ENCODE assay signal across 15 cellular contexts in genomic region chr5:157088342-157088990, GRCh38. TPM values are rescaled to one million over a fixed set of nuclear protein-coding genes. Genes with fewer than 3 reads are reported as not detected.
DNase-seq lines count a peak whose midpoint lies in the region; ATAC-seq, FAIRE-seq and TF ChIP-seq lines count a peak whose summit lies in the region.
"Had no signal": no experiment of that assay in that cellular context is flagged by ENCODE, and none has a peak within 500 bp of the region (broad histone marks: within the 10 kb centered on the region; RNA-seq: fewer than 3 reads in every experiment).

No MANE protein-coding gene starts in this region.

- POLR2A ChIA-PET in CD4-positive, alpha-beta memory T cell (lab: Charles Lee; ENCODE audit: partially characterized antibody) = no interaction called here

- no peak overlapping the region for H2AFZ ChIP-seq in mesenchymal stem cell (ENCODE audit: low read depth, low read length)

- H3K27ac ChIP-seq in CD4-positive, alpha-beta memory T cell (ENCODE audit: low read depth, low read length) = no peak overlapping the region
- H3K27ac ChIP-seq in mesenchymal stem cell (ENCODE audit: low read length, poor library complexity, severe bottlenecking) (no peak overlapping the region), foreskin keratinocyte (no peak overlapping the region)
- H3K27ac ChIP-seq: dorsolateral prefrontal cortex had no signal

- H3K9me3 ChIP-seq in CD4-positive, alpha-beta memory T cell (ENCODE audit: control insufficient read depth in 1 of 2, low read length in 2 of 2) = no peaks in the 10 kb centered on the region
- H3K9me3 ChIP-seq in mesenchymal stem cell (ENCODE audit: control insufficient read depth, low read length) = no peaks in the 10 kb centered on the region

- intact Hi-C loops in CD4-positive, alpha-beta memory T cell (cut with micrococcal nuclease) = no loop called here

- no peak overlapping the region for H4K8ac ChIP-seq in mesenchymal stem cell (ENCODE audit: low read length)

- H3K9ac ChIP-seq in mesenchymal stem cell (ENCODE audit: low read length) = no peak overlapping the region

- no peak for TF ChIP-seq CTCF in foreskin keratinocyte (conservative IDR thresholded peaks at IDR 0.05)

- no peak overlapping the region for H3K4me2 ChIP-seq in mesenchymal stem cell (ENCODE audit: low read length, poor library complexity, severe bottlenecking)

- H3K79me1 ChIP-seq in mesenchymal stem cell (replicated peaks; ENCODE audit: low read length, poor library complexity, severe bottlenecking) = no peaks in the 10 kb centered on the region

- CTCF ChIA-PET in CD4-positive, alpha-beta memory T cell (lab: Charles Lee; ENCODE audit: partially characterized antibody) = no interaction called here

- H3K14ac ChIP-seq in mesenchymal stem cell (ENCODE audit: low read length in 2 of 2) = no peak overlapping the region

- no peak overlapping the region for H3K4me3 Mint-ChIP-seq in CD4-positive, alpha-beta memory T cell

- H3K4me1 Mint-ChIP-seq in CD4-positive, alpha-beta memory T cell = no peaks in the 10 kb centered on the region

- no peaks in the 10 kb centered on the region for H3K27me3 Mint-ChIP-seq in CD4-positive, alpha-beta memory T cell

- no peaks in the 10 kb centered on the region for H3K36me3 ChIP-seq in CD4-positive, alpha-beta memory T cell (ENCODE audit: insufficient read depth, low read length)
- no peaks in the 10 kb centered on the region for H3K36me3 ChIP-seq in mesenchymal stem cell (ENCODE audit: control insufficient read depth in 1 of 2, insufficient read depth in 2 of 2, low read depth in 1 of 2, low read length in 2 of 2)

- H3K4me1 ChIP-seq in CD4-positive, alpha-beta memory T cell (ENCODE audit: insufficient read depth, low read length) = no peaks in the 10 kb centered on the region
- no peaks in the 10 kb centered on the region for H3K4me1 ChIP-seq in mesenchymal stem cell (ENCODE audit: control insufficient read depth, insufficient read depth, low read depth, low read length)
- H3K4me1 ChIP-seq in foreskin keratinocyte = no peaks in the 10 kb centered on the region

- H2BK15ac ChIP-seq in mesenchymal stem cell (ENCODE audit: low read depth, poor library complexity, severe bottlenecking) = no peak overlapping the region

- H3K9me3 Mint-ChIP-seq in CD4-positive, alpha-beta memory T cell = peaks cover 0 to 1% (median 0%) of the 10 kb centered on the region in 8 donors

- peaks cover 6 to 13% of the 10 kb centered on the region in 2 donors for H3K36me3 Mint-ChIP-seq in CD4-positive, alpha-beta memory T cell

- H3K27me3 ChIP-seq in CD4-positive, alpha-beta memory T cell (ENCODE audit: insufficient read depth, low read length) = no peaks in the 10 kb centered on the region
- no peaks in the 10 kb centered on the region for H3K27me3 ChIP-seq in mesenchymal stem cell (ENCODE audit: control insufficient read depth in 1 of 2, insufficient read depth in 1 of 2, low read length in 2 of 2)
- no peaks in the 10 kb centered on the region for H3K27me3 ChIP-seq in foreskin keratinocyte
- H3K27me3 ChIP-seq: dorsolateral prefrontal cortex had no signal

- ATAC-seq in GM19395 (IDR thresholded peaks at IDR 0.05; ENCODE audit: unreplicated experiment) = peak; percentile 81
- ATAC-seq in HG02798 (IDR thresholded peaks at IDR 0.05; ENCODE audit: poor library complexity, unreplicated experiment) = peak; percentile 57
- peak; percentile 64 for ATAC-seq in HG03565 (IDR thresholded peaks at IDR 0.05; ENCODE audit: unreplicated experiment)
- ATAC-seq in foreskin keratinocyte = no peak

- no peak overlapping the region for H4K91ac ChIP-seq in mesenchymal stem cell (ENCODE audit: low read length)

- H3K4ac ChIP-seq in mesenchymal stem cell (ENCODE audit: low read depth in 1 of 2, low read length in 2 of 2) = no peak overlapping the region

- DNase-seq in GM12891 (ENCODE audit: insufficient read length, low spot score) = no peak
- DNase-seq in CD4-positive, alpha-beta memory T cell = no peak
- DNase-seq in medulla oblongata (ENCODE audit: extremely low spot score) = no peak
- no peak for DNase-seq in mesenchymal stem cell
- no peak for DNase-seq in foreskin keratinocyte
- DNase-seq: dorsolateral prefrontal cortex; stimulated activated CD4-positive, alpha-beta T cell treated with anti-CD3 and anti-CD28 coated beads, Interleukin-4, amount 100 ng/mL, for 1 hour; stimulated activated naive CD4-positive, alpha-beta T cell treated with Interleukin-2 at 50 U/mL for 16 hours had no signal

- TF ChIP-seq POLR2A in GM12891 (IDR thresholded peaks at IDR 0.05; ENCODE audit: low read depth, low read length) = no peak

- no peak overlapping the region for H3K4me3 ChIP-seq in CD4-positive, alpha-beta memory T cell (ENCODE audit: low read length in 2 of 2)
- H3K4me3 ChIP-seq in mesenchymal stem cell (ENCODE audit: insufficient read depth in 1 of 2, low read depth in 1 of 2, low read length in 2 of 2) = no peak overlapping the region
- H3K4me3 ChIP-seq: dorsolateral prefrontal cortex had no signal

- no peak overlapping the region for H2BK5ac ChIP-seq in mesenchymal stem cell (ENCODE audit: low read depth, low read length, poor library complexity, severe bottlenecking)

- H3K27ac Mint-ChIP-seq in CD4-positive, alpha-beta memory T cell = peak overlapping the region in 1 of 7 donors; percentile 46

- no peak overlapping the region for H2AK5ac ChIP-seq in mesenchymal stem cell (ENCODE audit: low read length, severe bottlenecking)

- FAIRE-seq in GM12891 (lab: Jason Lieb, UNC) = peak; percentile 23
- FAIRE-seq: H54, islet of Langerhans had no signal

- 67% methylated on average over 1 of the region's 3 CpGs for WGBS in mesenchymal stem cell

- H2BK12ac ChIP-seq in mesenchymal stem cell (ENCODE audit: low read length in 2 of 2) = no peak overlapping the region

- H2BK120ac ChIP-seq in mesenchymal stem cell (ENCODE audit: low read depth, low read length) = no peak overlapping the region

- no peak overlapping the region for H3K18ac ChIP-seq in mesenchymal stem cell (ENCODE audit: low read depth in 1 of 2, low read length in 2 of 2)

- no peak overlapping the region for H3K23ac ChIP-seq in mesenchymal stem cell (ENCODE audit: low read length in 2 of 2)

TF ChIP-seq in GM12891, 5 proteins besides CTCF, POLR2A, EP300 and RAD21:
- TF ChIP-seq POLR2AphosphoS5 (IDR thresholded peaks at IDR 0.05; ENCODE audit: low read depth, low read length) (no peak), SPI1 (IDR thresholded peaks at IDR 0.05; ENCODE audit: low read depth, low read length) (no peak), POU2F2 (IDR thresholded peaks at IDR 0.05; ENCODE audit: low read depth, low read length) (no peak), PAX5 (IDR thresholded peaks at IDR 0.05; ENCODE audit: insufficient read depth, low read length, severe bottlenecking) (no peak), TAF1 (IDR thresholded peaks at IDR 0.05; ENCODE audit: low read depth, low read length) (no peak)

RNA-seq across cellular contexts. Expression of gene HAVCR2, which starts 20.4 kb away (rescaled TPM):
- polyA plus RNA-seq in GM12891 (2012; ENCODE audit: low read depth, missing spikeins) = 7.5 TPM
- total RNA-seq in CD4-positive, alpha-beta memory T cell = 1 to 10 TPM; 2.7 to 4.5 TPM
- 1 to 10 TPM; 4.9 to 8.4 TPM for polyA plus RNA-seq in CD4-positive, alpha-beta memory T cell
- 0.11 TPM for polyA plus RNA-seq in mesenchymal stem cell (2013, experiment 1 of 2)
- polyA plus RNA-seq in mesenchymal stem cell (2013, experiment 2 of 2) = 0.21 TPM
- total RNA-seq in foreskin keratinocyte = not detected in 2 replicates
- polyA plus RNA-seq in foreskin keratinocyte = not detected in 2 replicates
- total RNA-seq: fibroblast of villous mesenchyme, MCF 10A had no signal

RNA-seq across cellular contexts. Expression of gene HAVCR1, which starts 29.6 kb away (rescaled TPM):
- polyA plus RNA-seq in GM12891 (2012; ENCODE audit: low read depth, missing spikeins) = not detected
- total RNA-seq in CD4-positive, alpha-beta memory T cell = 10 to 100 TPM in 1 of 2 experiments, 1 to 10 TPM in 1; 5.7 to 10.1 TPM
- under 1 TPM; 0.91 TPM for polyA plus RNA-seq in CD4-positive, alpha-beta memory T cell
- polyA plus RNA-seq in mesenchymal stem cell (2013, experiment 1 of 2) = 0.14 TPM
- not detected for polyA plus RNA-seq in mesenchymal stem cell (2013, experiment 2 of 2)
- not detected in 2 replicates for total RNA-seq in foreskin keratinocyte
- polyA plus RNA-seq in foreskin keratinocyte = not detected in 2 replicates
- total RNA-seq: fibroblast of villous mesenchyme, MCF 10A had no signal

RNA-seq across cellular contexts. Expression of gene MED7, which starts 54.2 kb away (rescaled TPM):
- 15.3 TPM for polyA plus RNA-seq in GM12891 (2012; ENCODE audit: low read depth, missing spikeins)
- total RNA-seq in CD4-positive, alpha-beta memory T cell = 10 to 100 TPM; 18.9 to 20.3 TPM
- polyA plus RNA-seq in CD4-positive, alpha-beta memory T cell = 10 to 100 TPM; 13.6 to 16.6 TPM
- polyA plus RNA-seq in mesenchymal stem cell (2013, experiment 1 of 2) = 11.1 TPM
- polyA plus RNA-seq in mesenchymal stem cell (2013, experiment 2 of 2) = 11.6 TPM
- 9.6 and 10.9 TPM in 2 replicates for total RNA-seq in foreskin keratinocyte
- polyA plus RNA-seq in foreskin keratinocyte = 10.6 and 11.2 TPM in 2 replicates
